10 cellular contexts compared by ENCODE assay signal in genomic region chr1:218171302-218171893, GRCh38.
A peak's percentile ranks its signal among the peaks of the same experiment; 100 is the strongest.
DNase-seq lines count a peak whose midpoint lies in the region; ATAC-seq and TF ChIP-seq lines count a peak whose summit lies in the region.
"Had no signal": no experiment of that assay in that cellular context is flagged by ENCODE, and none has a peak within 500 bp of the region (broad histone marks: within the 10 kb centered on the region; RNA-seq: fewer than 3 reads in every experiment).

No MANE protein-coding gene starts in this region.

- TF ChIP-seq CTCF in 22Rv1 (IDR thresholded peaks at IDR 0.05) (peak; percentile 88), GM12873 (IDR thresholded peaks at IDR 0.05; ENCODE audit: insufficient read depth, low read depth, low read length, missing control alignments) (peak; percentile 60), tibial nerve (IDR thresholded peaks at IDR 0.05) (peak; percentile 56 to 67 (median 59))

- no peaks in the 10 kb centered on the region for H3K36me3 Mint-ChIP-seq in immature natural killer cell

- ATAC-seq in SK-N-SH treated with all-trans-retinoic acid at 6 μM for 48 hours = peak; percentile 81
- no peak for ATAC-seq in HG03460 (IDR thresholded peaks at IDR 0.05; ENCODE audit: unreplicated experiment)

- H3K27ac ChIP-seq in 22Rv1 = no peak overlapping the region
- H3K27ac ChIP-seq in tibial nerve = no peak overlapping the region

- peaks cover 0 to 35% of the 10 kb centered on the region in 2 donors for H3K27me3 ChIP-seq in tibial nerve

- no peak for TF ChIP-seq POLR2A in tibial nerve (IDR thresholded peaks at IDR 0.05)

- H3K27me3 Mint-ChIP-seq in immature natural killer cell (ENCODE audit: low read depth in 3 of 3) = peaks cover 0 to 5% (median 5%) of the 10 kb centered on the region in 3 donors

- no peaks in the 10 kb centered on the region for H3K4me1 Mint-ChIP-seq in immature natural killer cell
- H3K4me1 Mint-ChIP-seq: central memory CD8-positive, alpha-beta T cell had no signal

- H3K27ac Mint-ChIP-seq in immature natural killer cell = no peak overlapping the region
- H3K27ac Mint-ChIP-seq: stimulated activated naive CD8-positive, alpha-beta T cell treated with anti-CD3 and anti-CD28 coated beads, Interleukin-15, Interleukin-2, amounts not matched to agents 100 ng/mL and 50 ng/mL, for 24 hours had no signal

- H3K4me3 Mint-ChIP-seq in immature natural killer cell = no peak overlapping the region
- H3K4me3 Mint-ChIP-seq: central memory CD8-positive, alpha-beta T cell; stimulated activated naive CD8-positive, alpha-beta T cell treated with anti-CD3 and anti-CD28 coated beads, Interleukin-15, Interleukin-2, amounts not matched to agents 100 ng/mL and 50 ng/mL, for 24 hours had no signal

- peaks cover 0 to under 1% (median 0%) of the 10 kb centered on the region in 4 donors for H3K4me1 ChIP-seq in tibial nerve

- DNase-seq in LoVo (ENCODE audit: low spot score) (peak; percentile 44), glomerular visceral epithelial cell (ENCODE audit: extremely low spot score) (peak; percentile 48), tibial nerve (ENCODE audit: low spot score in 2 of 2) (no peak), immature natural killer cell (no peak)

- H3K9me3 ChIP-seq in tibial nerve = no peaks in the 10 kb centered on the region

- no peaks in the 10 kb centered on the region for H3K36me3 ChIP-seq in tibial nerve

- H3K9me3 Mint-ChIP-seq in immature natural killer cell = peaks cover 0 to 13% (median 3%) of the 10 kb centered on the region in 6 donors
- H3K9me3 Mint-ChIP-seq: central memory CD8-positive, alpha-beta T cell; stimulated activated naive CD8-positive, alpha-beta T cell treated with anti-CD3 and anti-CD28 coated beads, Interleukin-15, Interleukin-2, amounts not matched to agents 100 ng/mL and 50 ng/mL, for 24 hours had no signal

- no peak for TF ChIP-seq EP300 in tibial nerve (IDR thresholded peaks at IDR 0.05)

- WGBS in tibial nerve, 2 donors = 5 to 6% methylated on average over 4 of the region's 4 CpGs

- H3K4me3 ChIP-seq in tibial nerve = no peak overlapping the region

TF ChIP-seq in SK-N-SH treated with all-trans-retinoic acid at 6 μM for 48 hours, 23 proteins besides CTCF, POLR2A, EP300 and RAD21:
- TF ChIP-seq ZC3H10 (CRISPR knock-in tag; IDR thresholded peaks at IDR 0.05) (no peak), ISL1 (CRISPR knock-in tag; IDR thresholded peaks at IDR 0.05) (no peak), CREB5 (CRISPR knock-in tag; IDR thresholded peaks at IDR 0.05; ENCODE audit: low read depth) (no peak), BACH2 (CRISPR knock-in tag; IDR thresholded peaks at IDR 0.05; ENCODE audit: borderline replicate concordance) (no peak), ZFP30 (CRISPR knock-in tag; IDR thresholded peaks at IDR 0.05) (no peak), TSHZ2 (CRISPR knock-in tag; IDR thresholded peaks at IDR 0.05) (no peak), ESRRG (CRISPR knock-in tag; IDR thresholded peaks at IDR 0.05) (no peak), ZNF8 (CRISPR knock-in tag; IDR thresholded peaks at IDR 0.05) (no peak)

Comparison
In these comparisons a context has a peak if more than half of its experiments do, and no peak if none do; other contexts are left out.
1. DNase-seq: peak in LoVo (single experiment) and glomerular visceral epithelial cell (single experiment); none in tibial nerve (0 of 2) and immature natural killer cell (0 of 3).
2. Peak in every context shown above with its lines, with median percentiles within 50 percentile points of each other: CTCF ChIP-seq.